Comparison of ENCODE assay signal across 1 cellular context in the genomic region with DNA sequence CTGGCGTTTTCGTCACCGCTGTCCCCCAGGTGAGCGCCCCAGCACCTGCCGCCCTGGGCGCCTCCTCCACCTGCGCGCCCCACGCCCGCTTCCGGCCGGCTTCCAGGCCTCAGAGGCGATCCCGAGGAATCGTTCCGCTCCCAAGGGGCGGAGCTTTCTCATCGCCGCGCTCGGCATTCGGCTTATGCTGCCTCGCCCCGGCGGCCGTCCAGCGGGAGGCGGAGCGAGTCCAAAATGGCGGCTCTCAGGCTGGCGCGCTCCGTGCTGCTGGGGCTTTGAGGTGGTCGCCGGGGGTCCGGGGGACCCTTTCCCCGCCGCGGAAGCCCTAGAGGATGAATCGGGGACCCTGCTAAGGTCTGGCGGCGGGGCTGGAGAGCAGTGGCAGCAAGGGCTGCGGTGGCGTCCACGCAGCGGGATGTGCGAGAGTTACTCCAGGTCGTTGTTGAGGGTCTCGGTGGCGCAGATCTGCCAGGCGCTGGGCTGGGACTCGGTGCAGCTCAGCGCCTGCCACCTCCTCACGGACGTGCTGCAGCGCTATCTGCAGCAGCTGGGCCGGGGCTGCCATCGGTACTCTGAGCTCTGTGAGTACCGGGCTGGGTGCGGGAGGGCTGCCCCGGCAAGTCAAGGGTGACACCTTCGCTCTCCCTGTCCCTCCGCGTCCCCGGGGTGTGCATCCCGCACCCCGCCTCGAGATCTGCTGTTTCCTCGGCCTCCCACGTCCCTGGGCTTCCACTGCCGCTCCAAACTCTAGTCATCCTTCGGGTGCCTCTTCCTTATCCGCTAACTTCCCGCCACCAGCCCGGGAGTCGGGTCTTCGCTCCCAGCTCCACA.
TF ChIP-seq lines count a peak whose summit lies in the region.

A gene with protein sequence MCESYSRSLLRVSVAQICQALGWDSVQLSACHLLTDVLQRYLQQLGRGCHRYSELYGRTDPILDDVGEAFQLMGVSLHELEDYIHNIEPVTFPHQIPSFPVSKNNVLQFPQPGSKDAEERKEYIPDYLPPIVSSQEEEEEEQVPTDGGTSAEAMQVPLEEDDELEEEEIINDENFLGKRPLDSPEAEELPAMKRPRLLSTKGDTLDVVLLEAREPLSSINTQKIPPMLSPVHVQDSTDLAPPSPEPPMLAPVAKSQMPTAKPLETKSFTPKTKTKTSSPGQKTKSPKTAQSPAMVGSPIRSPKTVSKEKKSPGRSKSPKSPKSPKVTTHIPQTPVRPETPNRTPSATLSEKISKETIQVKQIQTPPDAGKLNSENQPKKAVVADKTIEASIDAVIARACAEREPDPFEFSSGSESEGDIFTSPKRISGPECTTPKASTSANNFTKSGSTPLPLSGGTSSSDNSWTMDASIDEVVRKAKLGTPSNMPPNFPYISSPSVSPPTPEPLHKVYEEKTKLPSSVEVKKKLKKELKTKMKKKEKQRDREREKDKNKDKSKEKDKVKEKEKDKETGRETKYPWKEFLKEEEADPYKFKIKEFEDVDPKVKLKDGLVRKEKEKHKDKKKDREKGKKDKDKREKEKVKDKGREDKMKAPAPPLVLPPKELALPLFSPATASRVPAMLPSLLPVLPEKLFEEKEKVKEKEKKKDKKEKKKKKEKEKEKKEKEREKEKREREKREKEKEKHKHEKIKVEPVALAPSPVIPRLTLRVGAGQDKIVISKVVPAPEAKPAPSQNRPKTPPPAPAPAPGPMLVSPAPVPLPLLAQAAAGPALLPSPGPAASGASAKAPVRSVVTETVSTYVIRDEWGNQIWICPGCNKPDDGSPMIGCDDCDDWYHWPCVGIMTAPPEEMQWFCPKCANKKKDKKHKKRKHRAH (plus strand): TSS at position 211 of the 831 bp plus-strand sequence. CDS start 205 bp downstream, at position 416.

TF ChIP-seq in K562, 482 proteins besides CTCF, POLR2A, EP300 and RAD21 (continued from another document and continues in another):
- TF ChIP-seq, protein P1, sequence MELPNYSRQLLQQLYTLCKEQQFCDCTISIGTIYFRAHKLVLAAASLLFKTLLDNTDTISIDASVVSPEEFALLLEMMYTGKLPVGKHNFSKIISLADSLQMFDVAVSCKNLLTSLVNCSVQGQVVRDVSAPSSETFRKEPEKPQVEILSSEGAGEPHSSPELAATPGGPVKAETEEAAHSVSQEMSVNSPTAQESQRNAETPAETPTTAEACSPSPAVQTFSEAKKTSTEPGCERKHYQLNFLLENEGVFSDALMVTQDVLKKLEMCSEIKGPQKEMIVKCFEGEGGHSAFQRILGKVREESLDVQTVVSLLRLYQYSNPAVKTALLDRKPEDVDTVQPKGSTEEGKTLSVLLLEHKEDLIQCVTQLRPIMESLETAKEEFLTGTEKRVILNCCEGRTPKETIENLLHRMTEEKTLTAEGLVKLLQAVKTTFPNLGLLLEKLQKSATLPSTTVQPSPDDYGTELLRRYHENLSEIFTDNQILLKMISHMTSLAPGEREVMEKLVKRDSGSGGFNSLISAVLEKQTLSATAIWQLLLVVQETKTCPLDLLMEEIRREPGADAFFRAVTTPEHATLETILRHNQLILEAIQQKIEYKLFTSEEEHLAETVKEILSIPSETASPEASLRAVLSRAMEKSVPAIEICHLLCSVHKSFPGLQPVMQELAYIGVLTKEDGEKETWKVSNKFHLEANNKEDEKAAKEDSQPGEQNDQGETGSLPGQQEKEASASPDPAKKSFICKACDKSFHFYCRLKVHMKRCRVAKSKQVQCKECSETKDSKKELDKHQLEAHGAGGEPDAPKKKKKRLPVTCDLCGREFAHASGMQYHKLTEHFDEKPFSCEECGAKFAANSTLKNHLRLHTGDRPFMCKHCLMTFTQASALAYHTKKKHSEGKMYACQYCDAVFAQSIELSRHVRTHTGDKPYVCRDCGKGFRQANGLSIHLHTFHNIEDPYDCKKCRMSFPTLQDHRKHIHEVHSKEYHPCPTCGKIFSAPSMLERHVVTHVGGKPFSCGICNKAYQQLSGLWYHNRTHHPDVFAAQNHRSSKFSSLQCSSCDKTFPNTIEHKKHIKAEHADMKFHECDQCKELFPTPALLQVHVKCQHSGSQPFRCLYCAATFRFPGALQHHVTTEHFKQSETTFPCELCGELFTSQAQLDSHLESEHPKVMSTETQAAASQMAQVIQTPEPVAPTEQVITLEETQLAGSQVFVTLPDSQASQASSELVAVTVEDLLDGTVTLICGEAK (IDR thresholded peaks at IDR 0.05), result peak; percentile 73
- TF ChIP-seq, protein P1 (CRISPR knock-in tag; IDR thresholded peaks at IDR 0.05), result no peak
- TF ChIP-seq MXI1 (IDR thresholded peaks at IDR 0.05; ENCODE audit: low read depth, low read length) (no peak), CCAR2 (IDR thresholded peaks at IDR 0.05; ENCODE audit: low read depth, low read length) (no peak), GATAD2A (IDR thresholded peaks at IDR 0.05) (0 out of 2 replicates have a peak, but pooled peaks have one; percentile 32), CHD1 (IDR thresholded peaks at IDR 0.05; ENCODE audit: low read length) (no peak), SIN3A (IDR thresholded peaks at IDR 0.05; ENCODE audit: borderline replicate concordance in 2 of 2, control insufficient read depth in 1 of 2, low read depth in 2 of 2, low read length in 2 of 2) (peak; percentile 89 to 92), SREBF2 (CRISPR knock-in tag; IDR thresholded peaks at IDR 0.05) (no peak), NELFE (IDR thresholded peaks at IDR 0.05; ENCODE audit: insufficient read depth, insufficient read length) (no peak), HDAC3 (IDR thresholded peaks at IDR 0.05; ENCODE audit: borderline replicate concordance, partially characterized antibody) (no peak), PRMT5 (CRISPR knock-in tag; IDR thresholded peaks at IDR 0.05) (no peak), ZNF586 (CRISPR knock-in tag; conservative IDR thresholded peaks at IDR 0.05) (no peak), ZNF124 (CRISPR knock-in tag; IDR thresholded peaks at IDR 0.05) (no peak), ZSCAN32 (CRISPR knock-in tag; IDR thresholded peaks at IDR 0.05) (no peak), ZNF165 (CRISPR knock-in tag; IDR thresholded peaks at IDR 0.05; ENCODE audit: borderline replicate concordance) (no peak), MIER1 (IDR thresholded peaks at IDR 0.05; ENCODE audit: low read depth) (no peak), SMAD4 (CRISPR knock-in tag; conservative IDR thresholded peaks at IDR 0.05) (peak; percentile 46; the same call in 1 of the 2 replicates), ETV6 (IDR thresholded peaks at IDR 0.05; ENCODE audit: borderline replicate concordance in 1 of 2, low read depth in 2 of 2, low read length in 1 of 2) (no peak), ETV6 (CRISPR knock-in tag; IDR thresholded peaks at IDR 0.05; ENCODE audit: borderline replicate concordance) (no peak), PURB (CRISPR knock-in tag; IDR thresholded peaks at IDR 0.05; ENCODE audit: low read depth) (no peak), ATF1 (CRISPR knock-in tag; IDR thresholded peaks at IDR 0.05) (no peak), ATF1 (tag; IDR thresholded peaks at IDR 0.05) (peak; percentile 59; the same call in 1 of the 2 replicates), NR2C2 (CRISPR knock-in tag; IDR thresholded peaks at IDR 0.05) (peak; percentile 53; the same call in 1 of the 2 replicates), NR2C2 (tag; IDR thresholded peaks at IDR 0.05) (no peak), KHSRP (IDR thresholded peaks at IDR 0.05) (no peak), CREM (IDR thresholded peaks at IDR 0.05; ENCODE audit: low read depth) (peak; percentile 80), HEY1 (CRISPR knock-in tag; IDR thresholded peaks at IDR 0.05; ENCODE audit: borderline replicate concordance) (no peak), KLF1 (tag; IDR thresholded peaks at IDR 0.05) (0 out of 2 replicates have a peak, but pooled peaks have one; percentile 68), ZNF347 (CRISPR knock-in tag; IDR thresholded peaks at IDR 0.05; ENCODE audit: low read depth) (no peak), NEUROD1 (IDR thresholded peaks at IDR 0.05; ENCODE audit: borderline replicate concordance, low read depth, low read length, partially characterized antibody) (peak; percentile 64), FOXJ2 (tag; IDR thresholded peaks at IDR 0.05) (no peak), HNRNPLL (IDR thresholded peaks at IDR 0.05; ENCODE audit: low read depth, low read length, poor library complexity, severe bottlenecking) (peak; percentile 67), SIRT6 (IDR thresholded peaks at IDR 0.05; ENCODE audit: low read depth, low read length) (no peak), NONO (IDR thresholded peaks at IDR 0.05; ENCODE audit: low read depth in 2 of 2, low read length in 1 of 2) (peak in 1 of 2 experiments; percentile 44; a peak in 1 of 4 replicates), RBM15 (IDR thresholded peaks at IDR 0.05; ENCODE audit: insufficient read depth, low read length) (no peak)
- TF ChIP-seq, protein P2, sequence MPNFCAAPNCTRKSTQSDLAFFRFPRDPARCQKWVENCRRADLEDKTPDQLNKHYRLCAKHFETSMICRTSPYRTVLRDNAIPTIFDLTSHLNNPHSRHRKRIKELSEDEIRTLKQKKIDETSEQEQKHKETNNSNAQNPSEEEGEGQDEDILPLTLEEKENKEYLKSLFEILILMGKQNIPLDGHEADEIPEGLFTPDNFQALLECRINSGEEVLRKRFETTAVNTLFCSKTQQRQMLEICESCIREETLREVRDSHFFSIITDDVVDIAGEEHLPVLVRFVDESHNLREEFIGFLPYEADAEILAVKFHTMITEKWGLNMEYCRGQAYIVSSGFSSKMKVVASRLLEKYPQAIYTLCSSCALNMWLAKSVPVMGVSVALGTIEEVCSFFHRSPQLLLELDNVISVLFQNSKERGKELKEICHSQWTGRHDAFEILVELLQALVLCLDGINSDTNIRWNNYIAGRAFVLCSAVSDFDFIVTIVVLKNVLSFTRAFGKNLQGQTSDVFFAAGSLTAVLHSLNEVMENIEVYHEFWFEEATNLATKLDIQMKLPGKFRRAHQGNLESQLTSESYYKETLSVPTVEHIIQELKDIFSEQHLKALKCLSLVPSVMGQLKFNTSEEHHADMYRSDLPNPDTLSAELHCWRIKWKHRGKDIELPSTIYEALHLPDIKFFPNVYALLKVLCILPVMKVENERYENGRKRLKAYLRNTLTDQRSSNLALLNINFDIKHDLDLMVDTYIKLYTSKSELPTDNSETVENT (CRISPR knock-in tag; IDR thresholded peaks at IDR 0.05), result no peak
- TF ChIP-seq, protein P3, sequence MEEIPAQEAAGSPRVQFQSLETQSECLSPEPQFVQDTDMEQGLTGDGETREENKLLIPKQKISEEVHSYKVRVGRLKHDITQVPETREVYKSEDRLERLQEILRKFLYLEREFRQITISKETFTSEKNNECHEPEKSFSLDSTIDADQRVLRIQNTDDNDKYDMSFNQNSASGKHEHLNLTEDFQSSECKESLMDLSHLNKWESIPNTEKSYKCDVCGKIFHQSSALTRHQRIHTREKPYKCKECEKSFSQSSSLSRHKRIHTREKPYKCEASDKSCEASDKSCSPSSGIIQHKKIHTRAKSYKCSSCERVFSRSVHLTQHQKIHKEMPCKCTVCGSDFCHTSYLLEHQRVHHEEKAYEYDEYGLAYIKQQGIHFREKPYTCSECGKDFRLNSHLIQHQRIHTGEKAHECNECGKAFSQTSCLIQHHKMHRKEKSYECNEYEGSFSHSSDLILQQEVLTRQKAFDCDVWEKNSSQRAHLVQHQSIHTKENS (CRISPR knock-in tag; IDR thresholded peaks at IDR 0.05), result no peak
- TF ChIP-seq, protein P4, sequence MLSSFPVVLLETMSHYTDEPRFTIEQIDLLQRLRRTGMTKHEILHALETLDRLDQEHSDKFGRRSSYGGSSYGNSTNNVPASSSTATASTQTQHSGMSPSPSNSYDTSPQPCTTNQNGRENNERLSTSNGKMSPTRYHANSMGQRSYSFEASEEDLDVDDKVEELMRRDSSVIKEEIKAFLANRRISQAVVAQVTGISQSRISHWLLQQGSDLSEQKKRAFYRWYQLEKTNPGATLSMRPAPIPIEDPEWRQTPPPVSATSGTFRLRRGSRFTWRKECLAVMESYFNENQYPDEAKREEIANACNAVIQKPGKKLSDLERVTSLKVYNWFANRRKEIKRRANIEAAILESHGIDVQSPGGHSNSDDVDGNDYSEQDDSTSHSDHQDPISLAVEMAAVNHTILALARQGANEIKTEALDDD (IDR thresholded peaks at IDR 0.05), result no peak
- TF ChIP-seq, protein P5, sequence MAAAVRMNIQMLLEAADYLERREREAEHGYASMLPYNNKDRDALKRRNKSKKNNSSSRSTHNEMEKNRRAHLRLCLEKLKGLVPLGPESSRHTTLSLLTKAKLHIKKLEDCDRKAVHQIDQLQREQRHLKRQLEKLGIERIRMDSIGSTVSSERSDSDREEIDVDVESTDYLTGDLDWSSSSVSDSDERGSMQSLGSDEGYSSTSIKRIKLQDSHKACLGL (CRISPR knock-in tag; IDR thresholded peaks at IDR 0.05; ENCODE audit: borderline replicate concordance, poor library complexity, severe bottlenecking), result no peak
